In genomic region chr13:98537740-98538139, GRCh38 we compare ENCODE assay signal across 18 cellular contexts. TPM values are rescaled to one million over a fixed set of nuclear protein-coding genes. Genes with fewer than 3 reads are reported as not detected.
DNase-seq lines count a peak whose midpoint lies in the region; ATAC-seq and TF ChIP-seq lines count a peak whose summit lies in the region.
"Had no signal": no experiment of that assay in that cellular context is flagged by ENCODE, and none has a peak within 500 bp of the region (broad histone marks: within the 10 kb centered on the region; RNA-seq: fewer than 3 reads in every experiment).

No MANE protein-coding gene starts in this region.

- H4K20me1 ChIP-seq in OCI-LY1 (ENCODE audit: insufficient read depth, low read length) = no peaks in the 10 kb centered on the region

- H3K9me3 Mint-ChIP-seq in activated naive CD8-positive, alpha-beta T cell treated with anti-CD3 and anti-CD28 coated beads for 36 hours = no peaks in the 10 kb centered on the region
- no peaks in the 10 kb centered on the region for H3K9me3 Mint-ChIP-seq in activated naive CD8-positive, alpha-beta T cell treated with anti-CD3 and anti-CD28 coated beads, Interleukin-2, amount 50 U/mL, for 24 hours
- H3K9me3 Mint-ChIP-seq: H9 had no signal

- no peaks in the 10 kb centered on the region for H3K27me3 Mint-ChIP-seq in activated naive CD8-positive, alpha-beta T cell treated with anti-CD3 and anti-CD28 coated beads for 36 hours
- no peaks in the 10 kb centered on the region for H3K27me3 Mint-ChIP-seq in activated naive CD8-positive, alpha-beta T cell treated with anti-CD3 and anti-CD28 coated beads, Interleukin-2, amount 50 U/mL, for 24 hours

- no peaks in the 10 kb centered on the region for H3K9me2 ChIP-seq in OCI-LY1 (ENCODE audit: low read depth, low read length)

- intact Hi-C loops in vagina (cut with DNase I) = no loop called here

- H3K27ac ChIP-seq in OCI-LY1 (ENCODE audit: low read depth, low read length, poor library complexity, severe bottlenecking) = peak overlapping the region; percentile 27
- peak overlapping the region; percentile 94 for H3K27ac ChIP-seq in epithelial cell of prostate
- H3K27ac ChIP-seq in vagina = peak overlapping the region; percentile 18
- H3K27ac ChIP-seq: A549, SK-N-MC had no signal

- H3K4me2 ChIP-seq in OCI-LY1 (ENCODE audit: low read length) = peak overlapping the region; percentile 7; the same call in 1 of the 2 replicates
- H3K4me2 ChIP-seq: A549, PC-9 had no signal

- H3K4me1 ChIP-seq in OCI-LY1 (ENCODE audit: insufficient read depth, low read length, severe bottlenecking) (peaks cover 37% of the 10 kb centered on the region), vagina (peaks cover 98% of the 10 kb centered on the region)

- TF ChIP-seq CTCF in OCI-LY1 (IDR thresholded peaks at IDR 0.05; ENCODE audit: low read length) (no peak), vagina (IDR thresholded peaks at IDR 0.05) (no peak)

- no peaks in the 10 kb centered on the region for H3F3A ChIP-seq in OCI-LY1 (ENCODE audit: insufficient read depth, low read length)

- H3K36me3 ChIP-seq in OCI-LY1 (ENCODE audit: insufficient read depth, low read length) (no peaks in the 10 kb centered on the region), vagina (peaks cover 0 to 4% of the 10 kb centered on the region in 2 donors)

- no peak overlapping the region for H3K9ac ChIP-seq in OCI-LY1 (ENCODE audit: low read length)

- H3K27me3 ChIP-seq in OCI-LY1 (ENCODE audit: insufficient read depth, low read length) = no peaks in the 10 kb centered on the region
- H3K27me3 ChIP-seq in vagina = no peaks in the 10 kb centered on the region

- H3K36me3 Mint-ChIP-seq in activated naive CD8-positive, alpha-beta T cell treated with anti-CD3 and anti-CD28 coated beads for 36 hours = peaks cover 58% of the 10 kb centered on the region
- H3K36me3 Mint-ChIP-seq in activated naive CD8-positive, alpha-beta T cell treated with anti-CD3 and anti-CD28 coated beads, Interleukin-2, amount 50 U/mL, for 24 hours (ENCODE audit: low read depth) = peaks cover 15% of the 10 kb centered on the region

- no peak overlapping the region for H3K4me3 ChIP-seq in OCI-LY1 (ENCODE audit: low read depth, low read length, poor library complexity, severe bottlenecking)
- no peak overlapping the region for H3K4me3 ChIP-seq in vagina
- H3K4me3 ChIP-seq: A549, PC-9, SK-N-MC had no signal

- H3K79me2 ChIP-seq in OCI-LY1 (ENCODE audit: insufficient read depth, low read length) = peaks cover 72% of the 10 kb centered on the region

- H3K27ac Mint-ChIP-seq in activated naive CD8-positive, alpha-beta T cell treated with anti-CD3 and anti-CD28 coated beads for 36 hours = peak overlapping the region; percentile 20
- no peak overlapping the region for H3K27ac Mint-ChIP-seq in activated naive CD8-positive, alpha-beta T cell treated with anti-CD3 and anti-CD28 coated beads, Interleukin-2, amount 50 U/mL, for 24 hours

- ATAC-seq in activated naive CD8-positive, alpha-beta T cell treated with anti-CD3 and anti-CD28 coated beads, Interleukin-2, amount 50 U/mL, for 24 hours = no peak

- no peaks in the 10 kb centered on the region for H3K9me3 ChIP-seq in OCI-LY1 (ENCODE audit: low read length)
- H3K9me3 ChIP-seq in vagina = no peaks in the 10 kb centered on the region
- H3K9me3 ChIP-seq: A549 had no signal

- no peak for TF ChIP-seq POLR2A in vagina (IDR thresholded peaks at IDR 0.05)

- H3K4me3 Mint-ChIP-seq in activated naive CD8-positive, alpha-beta T cell treated with anti-CD3 and anti-CD28 coated beads for 36 hours = peak overlapping the region; percentile 22
- no peak overlapping the region for H3K4me3 Mint-ChIP-seq in activated naive CD8-positive, alpha-beta T cell treated with anti-CD3 and anti-CD28 coated beads, Interleukin-2, amount 50 U/mL, for 24 hours
- H3K4me3 Mint-ChIP-seq: H9 had no signal

- no peak overlapping the region for H2AFZ ChIP-seq in OCI-LY1 (ENCODE audit: low read length)
- H2AFZ ChIP-seq: PC-9 had no signal

- no peak for DNase-seq in activated naive CD8-positive, alpha-beta T cell treated with anti-CD3 and anti-CD28 coated beads for 36 hours
- no peak for DNase-seq in activated naive CD8-positive, alpha-beta T cell treated with anti-CD3 and anti-CD28 coated beads, Interleukin-2, amount 50 U/mL, for 24 hours
- DNase-seq in epithelial cell of prostate (ENCODE audit: low read depth, low spot score) = no peak
- no peak for DNase-seq in vagina (ENCODE audit: extremely low spot score in 2 of 2)
- no peak for DNase-seq in kidney glomerular epithelial cell (lab: John Stamatoyannopoulos, UW)
- no peak for DNase-seq in stimulated activated CD4-positive, alpha-beta T cell treated with anti-CD3 and anti-CD28 coated beads, Interleukin-4, amount 100 ng/mL, for 24 hours
- DNase-seq in middle frontal gyrus (ENCODE audit: extremely low spot score, low spot score) = no peak
- DNase-seq: C1 segment of cervical spinal cord, DMS 273 treated with DMSO at 0.1 percent for 48 hours, H9, KG1, MV-4-11, NCI-H1417, NCI-H187, PC-9 had no signal

- peaks cover 83% of the 10 kb centered on the region for H3K4me1 Mint-ChIP-seq in activated naive CD8-positive, alpha-beta T cell treated with anti-CD3 and anti-CD28 coated beads for 36 hours
- H3K4me1 Mint-ChIP-seq in activated naive CD8-positive, alpha-beta T cell treated with anti-CD3 and anti-CD28 coated beads, Interleukin-2, amount 50 U/mL, for 24 hours = peaks cover 91% of the 10 kb centered on the region

RNA-seq across cellular contexts. Expression of gene STK24, which starts 39.2 kb away (rescaled TPM):
- total RNA-seq in activated naive CD8-positive, alpha-beta T cell treated with anti-CD3 and anti-CD28 coated beads for 36 hours = 100 to 1,000 TPM; 129 TPM
- 82.5 TPM for total RNA-seq in vagina

Comparison
In these comparisons a context has a peak if more than half of its experiments do, and no peak if none do; other contexts are left out.
1. H3K27ac ChIP-seq: peak in every context shown above with its lines; median percentile 94 in epithelial cell of prostate; 27 in OCI-LY1; 18 in vagina.